1 cellular context compared by ENCODE assay signal in the genomic region with DNA sequence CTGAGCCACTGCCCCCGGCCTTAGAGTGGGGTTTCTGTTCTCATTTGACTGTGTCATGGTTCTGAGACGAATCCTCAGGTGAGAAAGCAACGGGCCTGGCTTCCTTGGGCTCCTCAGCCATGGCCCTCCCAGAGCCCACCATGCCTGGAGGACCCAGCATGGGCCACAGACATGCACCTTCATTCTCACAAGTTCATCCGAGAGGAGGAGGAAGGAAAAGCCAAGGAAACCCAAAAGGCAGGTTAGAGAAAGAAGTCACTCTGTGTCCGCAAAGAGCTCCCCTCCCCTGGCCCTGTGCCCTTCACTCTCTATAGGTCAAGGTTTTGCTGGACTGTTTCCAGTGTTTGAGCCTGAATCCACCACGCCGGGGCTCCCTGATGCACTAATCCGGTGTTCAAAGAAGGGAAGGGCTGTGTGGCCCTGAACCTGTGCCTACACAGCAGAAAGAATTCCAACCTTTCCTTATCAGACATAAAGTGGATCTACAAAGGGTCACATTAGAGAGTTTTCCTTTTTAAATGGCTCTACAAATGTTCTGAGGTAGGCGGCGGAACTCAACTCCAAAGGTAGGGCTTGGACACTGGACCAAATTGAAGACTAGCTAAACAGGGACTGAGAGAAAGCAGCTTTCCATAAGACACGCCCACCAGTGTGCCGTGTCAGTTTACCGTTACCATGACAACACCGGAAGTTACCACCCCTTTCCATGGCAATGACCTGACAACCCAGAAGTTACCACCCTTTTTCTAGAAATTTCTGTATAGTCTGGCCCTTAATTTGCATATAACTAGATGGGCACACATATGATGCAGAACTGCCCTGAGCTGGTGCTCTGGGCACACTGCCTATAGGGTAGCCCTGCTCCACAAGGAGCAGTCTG.
TF ChIP-seq lines count a peak whose summit lies in the region.

No MANE protein-coding gene starts in this region.

TF ChIP-seq in HepG2, 621 proteins besides CTCF, POLR2A, EP300 and RAD21 (continued from another document and continues in another):
- no peak for TF ChIP-seq HOXA9 (CRISPR knock-in tag; IDR thresholded peaks at IDR 0.05; ENCODE audit: borderline replicate concordance)
- TF ChIP-seq RCOR2 (CRISPR knock-in tag; IDR thresholded peaks at IDR 0.05) = peak; percentile 83
- peak; percentile 89 for TF ChIP-seq NCOA2 (CRISPR knock-in tag; IDR thresholded peaks at IDR 0.05)
- TF ChIP-seq FOXA1 (IDR thresholded peaks at IDR 0.05) = no peak
- TF ChIP-seq FOXA1 (CRISPR knock-in tag; IDR thresholded peaks at IDR 0.05) = peak; percentile 21; the same call in 1 of the 2 replicates
- TF ChIP-seq CREM (IDR thresholded peaks at IDR 0.05) = peak; percentile 68
- no peak for TF ChIP-seq CREM (CRISPR knock-in tag; IDR thresholded peaks at IDR 0.05)
- TF ChIP-seq ZNF788 (CRISPR knock-in tag; IDR thresholded peaks at IDR 0.05; ENCODE audit: borderline replicate concordance) = no peak; the same call in 1 of the 2 replicates
- TF ChIP-seq SALL1 (CRISPR knock-in tag; IDR thresholded peaks at IDR 0.05) = peak; percentile 94
- TF ChIP-seq KLF9 (CRISPR knock-in tag; IDR thresholded peaks at IDR 0.05; ENCODE audit: low read depth) = peak; percentile 90; the same call in 1 of the 2 replicates
- peak; percentile 43; the same call in 1 of the 2 replicates for TF ChIP-seq SALL2 (CRISPR knock-in tag; IDR thresholded peaks at IDR 0.05)
- peak; percentile 11; the same call in 1 of the 2 replicates for TF ChIP-seq ARNT2 (CRISPR knock-in tag; IDR thresholded peaks at IDR 0.05; ENCODE audit: low read depth)
- peak; percentile 96; the same call in 1 of the 2 replicates for TF ChIP-seq NCOA1 (CRISPR knock-in tag; IDR thresholded peaks at IDR 0.05)
- peak; percentile 81 for TF ChIP-seq ISL2 (CRISPR knock-in tag; IDR thresholded peaks at IDR 0.05)
- TF ChIP-seq RXRB (CRISPR knock-in tag; IDR thresholded peaks at IDR 0.05; ENCODE audit: borderline replicate concordance) = peak; percentile 90
- TF ChIP-seq ZBTB1 (CRISPR knock-in tag; IDR thresholded peaks at IDR 0.05; ENCODE audit: borderline replicate concordance) = no peak
- peak; percentile 37; the same call in 1 of the 2 replicates for TF ChIP-seq GABPA (IDR thresholded peaks at IDR 0.05; ENCODE audit: low read depth, low read length)
- peak; percentile 88 for TF ChIP-seq GABPA (CRISPR knock-in tag; IDR thresholded peaks at IDR 0.05; ENCODE audit: low read depth)
- TF ChIP-seq, protein P1, sequence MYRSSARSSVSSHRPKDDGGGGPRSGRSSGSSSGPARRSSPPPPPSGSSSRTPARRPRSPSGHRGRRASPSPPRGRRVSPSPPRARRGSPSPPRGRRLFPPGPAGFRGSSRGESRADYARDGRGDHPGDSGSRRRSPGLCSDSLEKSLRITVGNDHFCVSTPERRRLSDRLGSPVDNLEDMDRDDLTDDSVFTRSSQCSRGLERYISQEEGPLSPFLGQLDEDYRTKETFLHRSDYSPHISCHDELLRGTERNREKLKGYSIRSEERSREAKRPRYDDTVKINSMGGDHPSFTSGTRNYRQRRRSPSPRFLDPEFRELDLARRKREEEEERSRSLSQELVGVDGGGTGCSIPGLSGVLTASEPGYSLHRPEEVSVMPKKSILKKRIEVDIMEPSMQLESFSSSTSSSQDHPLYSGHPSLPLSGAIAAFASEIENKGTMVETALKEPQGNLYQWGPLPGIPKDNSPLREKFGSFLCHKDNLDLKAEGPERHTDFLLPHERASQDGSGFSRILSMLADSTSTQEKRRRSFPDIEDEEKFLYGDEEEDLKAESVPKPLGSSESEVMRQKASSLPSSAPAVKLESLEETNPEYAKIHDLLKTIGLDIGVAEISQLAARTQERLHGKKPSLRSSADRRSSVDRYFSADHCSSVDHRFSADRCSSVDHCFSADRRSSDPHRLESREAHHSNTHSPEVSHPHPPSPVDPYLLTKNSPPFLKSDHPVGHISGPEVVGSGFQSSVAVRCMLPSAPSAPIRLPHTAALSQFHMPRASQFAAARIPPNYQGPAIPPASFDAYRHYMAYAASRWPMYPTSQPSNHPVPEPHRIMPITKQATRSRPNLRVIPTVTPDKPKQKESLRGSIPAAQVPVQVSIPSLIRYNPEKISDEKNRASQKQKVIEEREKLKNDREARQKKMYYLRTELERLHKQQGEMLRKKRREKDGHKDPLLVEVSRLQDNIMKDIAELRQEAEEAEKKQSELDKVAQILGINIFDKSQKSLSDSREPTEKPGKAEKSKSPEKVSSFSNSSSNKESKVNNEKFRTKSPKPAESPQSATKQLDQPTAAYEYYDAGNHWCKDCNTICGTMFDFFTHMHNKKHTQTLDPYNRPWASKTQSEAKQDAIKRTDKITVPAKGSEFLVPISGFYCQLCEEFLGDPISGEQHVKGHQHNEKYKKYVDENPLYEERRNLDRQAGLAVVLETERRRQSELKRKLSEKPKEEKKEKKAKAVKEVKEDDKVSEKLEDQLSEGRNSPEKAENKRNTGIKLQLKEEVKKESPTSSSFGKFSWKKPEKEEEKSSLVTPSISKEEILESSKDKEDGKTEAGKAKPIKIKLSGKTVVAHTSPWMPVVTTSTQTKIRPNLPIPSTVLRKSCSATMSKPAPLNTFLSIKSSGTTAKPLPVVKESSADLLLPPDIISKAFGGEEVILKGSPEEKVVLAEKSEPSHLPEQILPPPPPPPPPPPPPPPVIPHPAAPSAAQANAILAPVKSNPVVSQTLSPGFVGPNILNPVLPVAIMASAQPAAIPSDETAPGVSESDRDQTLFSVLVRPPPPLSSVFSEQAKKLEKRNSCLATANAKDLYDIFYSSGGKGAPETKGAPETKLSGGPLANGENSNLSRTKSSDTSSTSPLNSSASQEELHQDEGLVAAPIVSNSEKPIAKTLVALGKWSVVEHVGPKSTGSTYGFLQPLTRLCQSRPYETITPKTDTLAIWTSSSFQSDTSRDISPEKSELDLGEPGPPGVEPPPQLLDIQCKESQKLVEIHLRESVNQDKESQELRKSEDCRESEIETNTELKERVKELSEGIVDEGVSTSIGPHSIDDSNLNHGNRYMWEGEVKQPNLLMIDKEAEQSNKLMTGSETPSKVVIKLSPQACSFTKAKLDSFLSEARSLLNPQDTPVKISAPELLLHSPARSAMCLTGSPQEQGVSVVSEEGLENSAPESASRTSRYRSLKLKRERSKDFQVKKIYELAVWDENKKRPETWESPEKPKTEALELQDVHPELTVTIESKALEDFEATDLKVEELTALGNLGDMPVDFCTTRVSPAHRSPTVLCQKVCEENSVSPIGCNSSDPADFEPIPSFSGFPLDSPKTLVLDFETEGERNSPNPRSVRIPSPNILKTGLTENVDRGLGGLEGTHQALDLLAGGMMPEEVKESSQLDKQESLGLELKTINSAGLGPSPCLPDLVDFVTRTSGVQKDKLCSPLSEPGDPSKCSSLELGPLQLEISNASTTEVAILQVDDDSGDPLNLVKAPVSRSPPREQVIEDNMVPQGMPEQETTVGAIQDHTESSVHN (CRISPR knock-in tag; IDR thresholded peaks at IDR 0.05) = no peak
- no peak for TF ChIP-seq MAZ (IDR thresholded peaks at IDR 0.05; ENCODE audit: borderline replicate concordance, low read depth, low read length)
- peak; percentile 82; the same call in 1 of the 2 replicates for TF ChIP-seq MAZ (CRISPR knock-in tag; IDR thresholded peaks at IDR 0.05; ENCODE audit: low read depth)
- TF ChIP-seq TBX2 (CRISPR knock-in tag; IDR thresholded peaks at IDR 0.05; ENCODE audit: borderline replicate concordance) = peak; percentile 78; the same call in 1 of the 2 replicates
- TF ChIP-seq, protein P2, sequence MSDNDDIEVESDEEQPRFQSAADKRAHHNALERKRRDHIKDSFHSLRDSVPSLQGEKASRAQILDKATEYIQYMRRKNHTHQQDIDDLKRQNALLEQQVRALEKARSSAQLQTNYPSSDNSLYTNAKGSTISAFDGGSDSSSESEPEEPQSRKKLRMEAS (IDR thresholded peaks at IDR 0.05) = peak; percentile 63
- no peak for TF ChIP-seq PTBP1 (IDR thresholded peaks at IDR 0.05; ENCODE audit: low read depth, low read length, poor library complexity, severe bottlenecking)
- TF ChIP-seq WIZ (CRISPR knock-in tag; IDR thresholded peaks at IDR 0.05) = no peak; the same call in 1 of the 2 replicates
- no peak for TF ChIP-seq MEIS2 (CRISPR knock-in tag; IDR thresholded peaks at IDR 0.05)
- TF ChIP-seq MYC (CRISPR knock-in tag; IDR thresholded peaks at IDR 0.05; ENCODE audit: borderline replicate concordance) = 0 out of 2 replicates have a peak, but pooled peaks have one; percentile 7
- no peak for TF ChIP-seq U2AF1 (optimal IDR thresholded peaks at IDR 0.05; ENCODE audit: low read depth, low read length)
- TF ChIP-seq CEBPG (CRISPR knock-in tag; IDR thresholded peaks at IDR 0.05) = peak; percentile 22; the same call in 1 of the 2 replicates
- TF ChIP-seq, protein P3, sequence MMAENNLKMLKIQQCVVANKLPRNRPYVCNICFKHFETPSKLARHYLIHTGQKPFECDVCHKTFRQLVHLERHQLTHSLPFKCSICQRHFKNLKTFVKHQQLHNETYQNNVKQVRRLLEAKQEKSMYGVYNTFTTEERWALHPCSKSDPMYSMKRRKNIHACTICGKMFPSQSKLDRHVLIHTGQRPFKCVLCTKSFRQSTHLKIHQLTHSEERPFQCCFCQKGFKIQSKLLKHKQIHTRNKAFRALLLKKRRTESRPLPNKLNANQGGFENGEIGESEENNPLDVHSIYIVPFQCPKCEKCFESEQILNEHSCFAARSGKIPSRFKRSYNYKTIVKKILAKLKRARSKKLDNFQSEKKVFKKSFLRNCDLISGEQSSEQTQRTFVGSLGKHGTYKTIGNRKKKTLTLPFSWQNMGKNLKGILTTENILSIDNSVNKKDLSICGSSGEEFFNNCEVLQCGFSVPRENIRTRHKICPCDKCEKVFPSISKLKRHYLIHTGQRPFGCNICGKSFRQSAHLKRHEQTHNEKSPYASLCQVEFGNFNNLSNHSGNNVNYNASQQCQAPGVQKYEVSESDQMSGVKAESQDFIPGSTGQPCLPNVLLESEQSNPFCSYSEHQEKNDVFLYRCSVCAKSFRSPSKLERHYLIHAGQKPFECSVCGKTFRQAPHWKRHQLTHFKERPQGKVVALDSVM (CRISPR knock-in tag; IDR thresholded peaks at IDR 0.05) = peak; percentile 42
- no peak for TF ChIP-seq ZNF234 (CRISPR knock-in tag; conservative IDR thresholded peaks at IDR 0.05)
- TF ChIP-seq XRCC5 (optimal IDR thresholded peaks at IDR 0.05; ENCODE audit: low read length) = no peak
- peak; percentile 54; the same call in 1 of the 2 replicates for TF ChIP-seq ZBTB7B (CRISPR knock-in tag; IDR thresholded peaks at IDR 0.05)
- TF ChIP-seq GFI1 (CRISPR knock-in tag; IDR thresholded peaks at IDR 0.05; ENCODE audit: borderline replicate concordance) = peak; percentile 30; the same call in 1 of the 2 replicates
- TF ChIP-seq ZNF841 (CRISPR knock-in tag; IDR thresholded peaks at IDR 0.05; ENCODE audit: borderline replicate concordance) = no peak
- TF ChIP-seq ZBTB2 (CRISPR knock-in tag; IDR thresholded peaks at IDR 0.05; ENCODE audit: low read depth) = no peak
- 0 out of 2 replicates have a peak, but pooled peaks have one; percentile 68 for TF ChIP-seq ZBTB34 (CRISPR knock-in tag; IDR thresholded peaks at IDR 0.05)
- TF ChIP-seq, protein P4, sequence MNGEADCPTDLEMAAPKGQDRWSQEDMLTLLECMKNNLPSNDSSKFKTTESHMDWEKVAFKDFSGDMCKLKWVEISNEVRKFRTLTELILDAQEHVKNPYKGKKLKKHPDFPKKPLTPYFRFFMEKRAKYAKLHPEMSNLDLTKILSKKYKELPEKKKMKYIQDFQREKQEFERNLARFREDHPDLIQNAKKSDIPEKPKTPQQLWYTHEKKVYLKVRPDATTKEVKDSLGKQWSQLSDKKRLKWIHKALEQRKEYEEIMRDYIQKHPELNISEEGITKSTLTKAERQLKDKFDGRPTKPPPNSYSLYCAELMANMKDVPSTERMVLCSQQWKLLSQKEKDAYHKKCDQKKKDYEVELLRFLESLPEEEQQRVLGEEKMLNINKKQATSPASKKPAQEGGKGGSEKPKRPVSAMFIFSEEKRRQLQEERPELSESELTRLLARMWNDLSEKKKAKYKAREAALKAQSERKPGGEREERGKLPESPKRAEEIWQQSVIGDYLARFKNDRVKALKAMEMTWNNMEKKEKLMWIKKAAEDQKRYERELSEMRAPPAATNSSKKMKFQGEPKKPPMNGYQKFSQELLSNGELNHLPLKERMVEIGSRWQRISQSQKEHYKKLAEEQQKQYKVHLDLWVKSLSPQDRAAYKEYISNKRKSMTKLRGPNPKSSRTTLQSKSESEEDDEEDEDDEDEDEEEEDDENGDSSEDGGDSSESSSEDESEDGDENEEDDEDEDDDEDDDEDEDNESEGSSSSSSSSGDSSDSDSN (CRISPR knock-in tag; IDR thresholded peaks at IDR 0.05) = no peak
- no peak for TF ChIP-seq BCLAF1 (IDR thresholded peaks at IDR 0.05)
